Comparison of ENCODE assay signal across 2 cellular contexts in genomic region chr17:77315010-77315409, GRCh38.
TF ChIP-seq lines count a peak whose summit lies in the region.

No MANE protein-coding gene starts in this region.

TF ChIP-seq in IMR-90, 13 proteins besides CTCF, POLR2A, EP300 and RAD21:
- TF ChIP-seq MXI1 (IDR thresholded peaks at IDR 0.05; ENCODE audit: borderline replicate concordance, low read depth, low read length), result no peak
- no peak for TF ChIP-seq RCOR1 (IDR thresholded peaks at IDR 0.05; ENCODE audit: insufficient replicate concordance, low read length)
- no peak for TF ChIP-seq SMC3 (IDR thresholded peaks at IDR 0.05; ENCODE audit: low read depth, low read length)
- no peak for TF ChIP-seq CEBPB (IDR thresholded peaks at IDR 0.05; ENCODE audit: low read depth, low read length)
- no peak for TF ChIP-seq USF2 (IDR thresholded peaks at IDR 0.05; ENCODE audit: low read depth, low read length)
- no peak for TF ChIP-seq ELK1 (IDR thresholded peaks at IDR 0.05; ENCODE audit: borderline replicate concordance, low read depth, low read length)
- TF ChIP-seq CHD1 (IDR thresholded peaks at IDR 0.05; ENCODE audit: low read depth, low read length), result no peak
- TF ChIP-seq RFX5 (IDR thresholded peaks at IDR 0.05; ENCODE audit: low read depth, low read length), result no peak
- no peak for TF ChIP-seq FOS (IDR thresholded peaks at IDR 0.05; ENCODE audit: low read depth, low read length)
- no peak for TF ChIP-seq BHLHE40 (IDR thresholded peaks at IDR 0.05; ENCODE audit: low read depth, low read length)
- TF ChIP-seq MAZ (IDR thresholded peaks at IDR 0.05; ENCODE audit: borderline replicate concordance, low read depth, low read length), result no peak
- no peak for TF ChIP-seq MAFK (IDR thresholded peaks at IDR 0.05; ENCODE audit: low read depth, low read length)
- TF ChIP-seq NFE2L2 (IDR thresholded peaks at IDR 0.05; ENCODE audit: low read depth, low read length), result no peak

TF ChIP-seq in K562, 482 proteins besides CTCF, POLR2A, EP300 and RAD21:
- TF ChIP-seq SMC3 (conservative IDR thresholded peaks at IDR 0.05; ENCODE audit: insufficient read depth, low read depth, low read length), result no peak
- peak; percentile 93 for TF ChIP-seq ZFP36 (IDR thresholded peaks at IDR 0.05; ENCODE audit: low read depth, low read length, partially characterized antibody)
- TF ChIP-seq ZBTB33 (CRISPR knock-in tag; IDR thresholded peaks at IDR 0.05), result peak; percentile 66
